ENCODE assay signal across 28 cellular contexts in genomic region chr4:95105983-95106382, GRCh38.
"Had no signal": no experiment of that assay in that cellular context is flagged by ENCODE, and none has a peak within 500 bp of the region (broad histone marks: within the 10 kb centered on the region; RNA-seq: fewer than 3 reads in every experiment).

No MANE protein-coding gene starts in this region.

- H3K9me3 ChIP-seq: MG63, SJSA1 had no signal

- H3K27ac ChIP-seq: SJSA1 had no signal

- H3K27ac Mint-ChIP-seq: activated B cell treated with CpG ODN at 0.5 μM for 24 hours; activated CD4-positive, alpha-beta memory T cell treated with anti-CD3 and anti-CD28 coated beads, Interleukin-2, amount 10 ng/mL, durations not matched to agents 7 days and 5 days; activated CD4-positive, alpha-beta T cell treated with anti-CD3 and anti-CD28 coated beads, Interleukin-2, amount 10 ng/mL, durations not matched to agents 24 days and 14 days; activated naive CD4-positive, alpha-beta T cell treated with anti-CD3 and anti-CD28 coated beads, Interleukin-2, amount 10 ng/mL, durations not matched to agents 7 days and 5 days; activated naive CD8-positive, alpha-beta T cell treated with anti-CD3 and anti-CD28 coated beads for 36 hours; activated T-cell treated with anti-CD3 and anti-CD28 coated beads, Interleukin-2, amount 50 U/mL, for 72 hours; activated T-helper 2 cell treated with anti-CD3 and anti-CD28 coated beads, Interferon-gamma antibody, Interleukin-2, Interleukin-4, amounts not matched to agents 10 μg/mL and 5 μg/mL and 100 μg/mL, durations not matched to agents 14 hours and 24 hours and 36 hours; T-helper 17 cell had no signal

- H3K27me3 ChIP-seq: MG63, SJSA1 had no signal

- H3K9me3 Mint-ChIP-seq: activated B cell treated with CpG ODN at 0.5 μM for 24 hours; activated CD4-positive, alpha-beta memory T cell treated with anti-CD3 and anti-CD28 coated beads, Interleukin-2, amount 10 ng/mL, durations not matched to agents 7 days and 5 days; activated CD4-positive, alpha-beta T cell treated with anti-CD3 and anti-CD28 coated beads, Interleukin-2, amount 10 ng/mL, durations not matched to agents 24 days and 14 days; activated naive CD4-positive, alpha-beta T cell treated with anti-CD3 and anti-CD28 coated beads, Interleukin-2, amount 10 ng/mL, durations not matched to agents 7 days and 5 days; activated naive CD8-positive, alpha-beta T cell treated with anti-CD3 and anti-CD28 coated beads for 36 hours; activated T-cell treated with anti-CD3 and anti-CD28 coated beads, Interleukin-2, amount 50 U/mL, for 72 hours; activated T-helper 2 cell treated with anti-CD3 and anti-CD28 coated beads, Interferon-gamma antibody, Interleukin-2, Interleukin-4, amounts not matched to agents 10 μg/mL and 5 μg/mL and 100 μg/mL, durations not matched to agents 14 hours and 24 hours and 36 hours had no signal

- DNase-seq: activated B cell treated with CpG ODN at 0.5 μM for 24 hours; activated CD4-positive, alpha-beta memory T cell treated with anti-CD3 and anti-CD28 coated beads, Interleukin-2, amount 10 ng/mL, durations not matched to agents 7 days and 5 days; activated CD4-positive, alpha-beta T cell treated with anti-CD3 and anti-CD28 coated beads for 1 hour; activated CD4-positive, alpha-beta T cell treated with anti-CD3 and anti-CD28 coated beads, Interleukin-2, amount 10 ng/mL, durations not matched to agents 24 days and 14 days; activated CD8-positive, alpha-beta memory T cell treated with anti-CD3 and anti-CD28 coated beads, Interleukin-2, amount 50 U/mL, for 4 hours; activated gamma-delta T cell treated with Interleukin-2 at 50 U/mL for 16 hours; activated naive CD4-positive, alpha-beta T cell treated with anti-CD3 and anti-CD28 coated beads, Interleukin-2, amount 10 ng/mL, durations not matched to agents 7 days and 5 days; activated naive CD8-positive, alpha-beta T cell treated with anti-CD3 and anti-CD28 coated beads for 36 hours; activated T-cell treated with anti-CD3 and anti-CD28 coated beads, Interleukin-2, amount 50 U/mL, for 72 hours; caudate nucleus; MG63; MV-4-11; NCI-H1105; NCI-H1436; NCI-H1694 treated with DMSO at 0.1 percent for 48 hours; NCI-H2029 treated with DMSO at 0.1 percent for 48 hours; NCI-H345; NCI-H510A; NCI-H69; NK-92 treated with Interleukin-12 subunit alpha and Interleukin-12 subunit beta, amount 100 ng/mL, for 24 hours; OCI-M1; RPMI8226; SHP77; T-helper 17 cell; T-helper 9 cell had no signal

- H3K4me1 Mint-ChIP-seq: activated B cell treated with CpG ODN at 0.5 μM for 24 hours; activated CD4-positive, alpha-beta memory T cell treated with anti-CD3 and anti-CD28 coated beads, Interleukin-2, amount 10 ng/mL, durations not matched to agents 7 days and 5 days; activated CD4-positive, alpha-beta T cell treated with anti-CD3 and anti-CD28 coated beads, Interleukin-2, amount 10 ng/mL, durations not matched to agents 24 days and 14 days; activated naive CD4-positive, alpha-beta T cell treated with anti-CD3 and anti-CD28 coated beads, Interleukin-2, amount 10 ng/mL, durations not matched to agents 7 days and 5 days; activated naive CD8-positive, alpha-beta T cell treated with anti-CD3 and anti-CD28 coated beads for 36 hours; T-helper 17 cell had no signal

- ATAC-seq: activated T-cell treated with anti-CD3 and anti-CD28 coated beads, Interleukin-2, amount 50 U/mL, for 72 hours; Panc1; T-helper 17 cell had no signal

- H3K27me3 Mint-ChIP-seq: activated CD4-positive, alpha-beta memory T cell treated with anti-CD3 and anti-CD28 coated beads, Interleukin-2, amount 10 ng/mL, durations not matched to agents 7 days and 5 days; activated naive CD4-positive, alpha-beta T cell treated with anti-CD3 and anti-CD28 coated beads, Interleukin-2, amount 10 ng/mL, durations not matched to agents 7 days and 5 days; activated naive CD8-positive, alpha-beta T cell treated with anti-CD3 and anti-CD28 coated beads for 36 hours; T-helper 17 cell had no signal

- H3K4me3 Mint-ChIP-seq: activated B cell treated with CpG ODN at 0.5 μM for 24 hours; activated CD4-positive, alpha-beta memory T cell treated with anti-CD3 and anti-CD28 coated beads, Interleukin-2, amount 10 ng/mL, durations not matched to agents 7 days and 5 days; activated CD4-positive, alpha-beta T cell treated with anti-CD3 and anti-CD28 coated beads, Interleukin-2, amount 10 ng/mL, durations not matched to agents 24 days and 14 days; activated naive CD4-positive, alpha-beta T cell treated with anti-CD3 and anti-CD28 coated beads, Interleukin-2, amount 10 ng/mL, durations not matched to agents 7 days and 5 days; activated naive CD8-positive, alpha-beta T cell treated with anti-CD3 and anti-CD28 coated beads for 36 hours; activated T-cell treated with anti-CD3 and anti-CD28 coated beads, Interleukin-2, amount 50 U/mL, for 72 hours; T-helper 17 cell had no signal

- H3K4me1 ChIP-seq: SJSA1 had no signal

- H3K36me3 Mint-ChIP-seq: activated naive CD4-positive, alpha-beta T cell treated with anti-CD3 and anti-CD28 coated beads, Interleukin-2, amount 10 ng/mL, durations not matched to agents 7 days and 5 days; activated naive CD8-positive, alpha-beta T cell treated with anti-CD3 and anti-CD28 coated beads for 36 hours had no signal
